7 cellular contexts compared by ENCODE assay signal in the genomic region with DNA sequence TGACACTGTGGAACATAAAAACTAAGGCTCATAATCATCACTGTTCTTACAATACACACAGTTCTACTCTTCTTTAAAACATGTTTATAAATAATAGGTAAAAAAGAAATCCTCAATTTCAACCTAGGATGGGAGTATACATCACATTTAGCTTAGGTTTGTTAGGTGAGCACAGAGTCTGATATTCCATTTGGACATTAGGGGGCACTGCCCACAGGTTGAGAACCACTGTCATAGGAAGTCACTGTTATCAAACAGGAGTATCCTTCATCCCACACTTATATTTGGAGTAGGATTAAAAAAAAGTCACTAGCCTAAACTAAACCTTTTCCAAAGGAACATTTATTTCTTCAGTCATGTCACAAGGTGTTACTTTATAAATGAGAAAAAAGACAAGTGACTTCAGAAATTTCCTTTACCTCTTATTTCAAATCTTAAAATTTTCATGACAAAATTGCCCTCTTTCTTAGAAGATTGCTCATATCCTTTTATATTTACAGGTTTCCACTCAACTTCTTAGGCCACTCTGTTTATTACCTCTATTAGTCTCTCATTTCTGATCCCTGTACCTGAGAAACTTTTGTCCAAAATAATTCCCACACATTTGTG.
DNase-seq lines count a peak whose midpoint lies in the region; ATAC-seq, FAIRE-seq and TF ChIP-seq lines count a peak whose summit lies in the region.

No MANE protein-coding gene starts in this region.

- no peaks in the 10 kb centered on the region for H3K27me3 ChIP-seq in ovary

- ATAC-seq in GM18517 (IDR thresholded peaks at IDR 0.05; ENCODE audit: unreplicated experiment): peak; percentile 94
- peak; percentile 88 for ATAC-seq in HG02642 (IDR thresholded peaks at IDR 0.05; ENCODE audit: poor library complexity, unreplicated experiment)

- DNase-seq in RPMI7951 (ENCODE audit: low read depth): peak; percentile 13
- DNase-seq in ovary: no peak
- no peak for DNase-seq in stimulated activated CD4-positive, alpha-beta T cell treated with anti-CD3 and anti-CD28 coated beads, Interleukin-2, amount 100 ng/mL, for 48 hours
- DNase-seq in NCI-H345 (lab: John Stamatoyannopoulos, UW): no peak

- no peak overlapping the region for H3K4me3 ChIP-seq in ovary

- H3K9me3 ChIP-seq in ovary: no peaks in the 10 kb centered on the region

- peak; percentile 90 for FAIRE-seq in islet of Langerhans (lab: Jason Lieb, UNC)

- TF ChIP-seq POLR2A in ovary (IDR thresholded peaks at IDR 0.05): no peak

- no peak for TF ChIP-seq EP300 in ovary (IDR thresholded peaks at IDR 0.05)

- no peaks in the 10 kb centered on the region for H3K36me3 ChIP-seq in ovary

- intact Hi-C loops in ovary (cut with DNase I): no loop called here

- no peaks in the 10 kb centered on the region for H3K4me1 ChIP-seq in ovary (ENCODE audit: insufficient read depth)

- TF ChIP-seq CTCF in ovary (IDR thresholded peaks at IDR 0.05): no peak

- H3K27ac ChIP-seq in ovary: no peak overlapping the region
